In genomic region chr2:20698916-20699613, GRCh38 we compare ENCODE assay signal across 12 cellular contexts. TPM values are rescaled to one million over a fixed set of nuclear protein-coding genes. Genes with fewer than 3 reads are reported as not detected.
DNase-seq lines count a peak whose midpoint lies in the region; ATAC-seq, FAIRE-seq and TF ChIP-seq lines count a peak whose summit lies in the region.
"Had no signal": no experiment of that assay in that cellular context is flagged by ENCODE, and none has a peak within 500 bp of the region (broad histone marks: within the 10 kb centered on the region; RNA-seq: fewer than 3 reads in every experiment).

No MANE protein-coding gene starts in this region.

- H3K27ac ChIP-seq in BLaER1 treated with 17β-estradiol and CSF1 and Interleukin-3, amounts not matched to agents 10 nM and 100 nM, result peak overlapping the region in 9 of 11 experiments; percentile 28 to 76 (median 40); a peak in 15 of 22 replicates
- H3K27ac ChIP-seq in MM.1S (ENCODE audit: low read length), result peak overlapping the region; percentile 15; the same call in 1 of the 2 replicates
- H3K27ac ChIP-seq in HepG2 (ENCODE audit: extremely low read length, insufficient read depth, low read length), result no peak overlapping the region
- peak overlapping the region in 1 of 5 donors; percentile 55 for H3K27ac ChIP-seq in adrenal gland
- no peak overlapping the region for H3K27ac ChIP-seq in mammary epithelial cell (ENCODE audit: insufficient read depth, low read depth, low read length)

- in situ Hi-C loops in HepG2 (cut with HindIII; ENCODE audit: extremely low pct_ligation_motif_present, low pct_unique_long_range_greater_than_20kb) (no loop called here), mammary epithelial cell (cut with MboI; ENCODE audit: low sequenced_read_pairs in 2 of 2) (no loop called here)

- FAIRE-seq in HepG2 (lab: Jason Lieb, UNC), result peak; percentile 30

- dilution Hi-C loops in mammary epithelial cell (cut with HindIII; ENCODE audit: low sequenced_read_pairs), result loop anchor here (5.0 kb wide), 1 partner anchor 38 kb away; no protein-coding TSS in a partner anchor

- peak; percentile 57 for ATAC-seq in GM21423 (IDR thresholded peaks at IDR 0.05; ENCODE audit: unreplicated experiment)
- no peak for ATAC-seq in HepG2

- no peaks in the 10 kb centered on the region for H3K9me2 ChIP-seq in MM.1S (replicated peaks; ENCODE audit: insufficient read depth, low read length)

- POLR2A ChIA-PET in HepG2 (lab: Yijun Ruan, JAX), result no interaction called here

- H3K9me3 ChIP-seq in BLaER1 treated with 17β-estradiol and CSF1 and Interleukin-3, amounts not matched to agents 10 nM and 100 nM (replicated peaks in 1 of 11), result no peaks in the 10 kb centered on the region
- H3K9me3 ChIP-seq in MM.1S (replicated peaks; ENCODE audit: insufficient read depth, low read length), result no peaks in the 10 kb centered on the region
- no peaks in the 10 kb centered on the region for H3K9me3 ChIP-seq in HepG2 (ENCODE audit: low read length)
- no peaks in the 10 kb centered on the region for H3K9me3 ChIP-seq in adrenal gland (replicated peaks in 1 of 3)
- no peaks in the 10 kb centered on the region for H3K9me3 ChIP-seq in mammary epithelial cell (replicated peaks; ENCODE audit: insufficient read depth, low read length)

- H3F3A ChIP-seq in MM.1S (ENCODE audit: insufficient read depth, low read length), result no peaks in the 10 kb centered on the region

- peak overlapping the region in 5 of 11 experiments; percentile 32 to 60 (median 46); a peak in 9 of 22 replicates for H3K9ac ChIP-seq in BLaER1 treated with 17β-estradiol and CSF1 and Interleukin-3, amounts not matched to agents 10 nM and 100 nM
- no peak overlapping the region for H3K9ac ChIP-seq in MM.1S (ENCODE audit: low read length)
- H3K9ac ChIP-seq in HepG2 (ENCODE audit: insufficient read depth, low read depth, low read length), result no peak overlapping the region
- no peak overlapping the region for H3K9ac ChIP-seq in mammary epithelial cell (ENCODE audit: insufficient read depth, low read length)

- H3K4me1 ChIP-seq in BLaER1 treated with 17β-estradiol and CSF1 and Interleukin-3, amounts not matched to agents 10 nM and 100 nM, result peaks cover 18 to 27% (median 22%) of the 10 kb centered on the region in 10 experiments
- H3K4me1 ChIP-seq in MM.1S (ENCODE audit: low read length) (peaks cover 13% of the 10 kb centered on the region), HepG2 (ENCODE audit: insufficient read depth, low read length) (peaks cover 15% of the 10 kb centered on the region), adrenal gland (replicated peaks in 1 of 2) (peaks cover 0 to 4% of the 10 kb centered on the region in 2 donors), mammary epithelial cell (ENCODE audit: insufficient read depth, low read length) (no peaks in the 10 kb centered on the region)

- no peak overlapping the region for H2AFZ ChIP-seq in MM.1S (ENCODE audit: low read length)
- H2AFZ ChIP-seq in HepG2 (ENCODE audit: low read length), result no peak overlapping the region
- H2AFZ ChIP-seq in mammary epithelial cell (ENCODE audit: low read depth, low read length), result no peak overlapping the region

- BruUV-seq in HepG2 (replicated peaks; lab: Mats Ljungman, UMichigan) (TSS peak; percentile 15), mammary epithelial cell (replicated peaks; lab: Mats Ljungman, UMichigan) (no TSS peak)

- H3K79me2 ChIP-seq in MM.1S (ENCODE audit: low read length) (no peaks in the 10 kb centered on the region), HepG2 (ENCODE audit: insufficient read depth, low read length) (no peaks in the 10 kb centered on the region), mammary epithelial cell (ENCODE audit: insufficient read depth, low read length) (no peaks in the 10 kb centered on the region)

- intact Hi-C loops in HepG2 (cut with micrococcal nuclease; ENCODE audit: unreplicated experiment) (no loop called here), adrenal gland (cut with DNase I) (no loop called here), mammary epithelial cell (cut with micrococcal nuclease) (no loop called here)

- TF ChIP-seq POLR2A in HepG2 (IDR thresholded peaks at IDR 0.05; ENCODE audit: insufficient read depth in 1 of 2, low read depth in 2 of 2, low read length in 2 of 2), result no peak
- no peak for TF ChIP-seq POLR2A in adrenal gland (IDR thresholded peaks at IDR 0.05)

- H3K27me3 ChIP-seq in BLaER1 treated with 17β-estradiol and CSF1 and Interleukin-3, amounts not matched to agents 10 nM and 100 nM, result no peaks in the 10 kb centered on the region
- H3K27me3 ChIP-seq in MM.1S (replicated peaks; ENCODE audit: insufficient read depth, low read length) (no peaks in the 10 kb centered on the region), HepG2 (ENCODE audit: control insufficient read depth in 1 of 2, insufficient read depth in 2 of 2, low read length in 2 of 2) (no peaks in the 10 kb centered on the region), adrenal gland (no peaks in the 10 kb centered on the region), mammary epithelial cell (ENCODE audit: insufficient read depth, low read length) (no peaks in the 10 kb centered on the region)

- peak overlapping the region; percentile 65 to 80 (median 74) for H3K4me2 ChIP-seq in BLaER1 treated with 17β-estradiol and CSF1 and Interleukin-3, amounts not matched to agents 10 nM and 100 nM
- H3K4me2 ChIP-seq in MM.1S (ENCODE audit: low read depth, low read length) (peak overlapping the region; percentile 23), HepG2 (ENCODE audit: low read depth, low read length) (no peak overlapping the region), mammary epithelial cell (ENCODE audit: insufficient read depth, low read depth, low read length) (no peak overlapping the region)

- DNase-seq in MM.1S (peak; percentile 15), HepG2 (ENCODE audit: low spot score) (no peak), NCI-H2171 (lab: John Stamatoyannopoulos, UW) (no peak), adrenal gland (no peak), mammary epithelial cell (no peak)
- DNase-seq in activated naive CD4-positive, alpha-beta T cell (lab: John Stamatoyannopoulos, UW), result no peak
- DNase-seq: activated CD4-positive, CD25-positive, alpha-beta regulatory T cell; HCEC 1CT; NCI-H1694; NCI-H526 treated with DMSO at 0.1 percent for 48 hours had no signal

- TF ChIP-seq CTCF in MM.1S (IDR thresholded peaks at IDR 0.05; ENCODE audit: low read length), result no peak
- no peak for TF ChIP-seq CTCF in HepG2 (CRISPR knock-in tag; IDR thresholded peaks at IDR 0.05)
- no peak for TF ChIP-seq CTCF in adrenal gland (IDR thresholded peaks at IDR 0.05)
- no peak for TF ChIP-seq CTCF in mammary epithelial cell (conservative IDR thresholded peaks at IDR 0.05 in 1 of 2, IDR thresholded peaks at IDR 0.05 in 1 of 2; ENCODE audit: extremely low read depth in 1 of 2, insufficient read depth in 1 of 2, low read depth in 1 of 2, low read length in 2 of 2)

- peaks cover 0 to 9% (median 0%) of the 10 kb centered on the region in 11 experiments; a peak in 5 of 22 replicates for H4K20me1 ChIP-seq in BLaER1 treated with 17β-estradiol and CSF1 and Interleukin-3, amounts not matched to agents 10 nM and 100 nM
- H4K20me1 ChIP-seq in MM.1S (ENCODE audit: insufficient read depth, low read length), result no peaks in the 10 kb centered on the region
- H4K20me1 ChIP-seq in HepG2 (ENCODE audit: insufficient read depth, low read length), result no peaks in the 10 kb centered on the region
- H4K20me1 ChIP-seq in mammary epithelial cell (ENCODE audit: insufficient read depth, low read length), result no peaks in the 10 kb centered on the region

- H3K4me3 ChIP-seq in BLaER1 treated with 17β-estradiol and CSF1 and Interleukin-3, amounts not matched to agents 10 nM and 100 nM, result peak overlapping the region in 4 of 10 experiments; percentile 13 to 43 (median 29); a peak in 6 of 20 replicates
- peak overlapping the region; percentile 35 for H3K4me3 ChIP-seq in MM.1S (ENCODE audit: low read length)
- no peak overlapping the region for H3K4me3 ChIP-seq in HepG2 (replicated peaks in 1 of 3; ENCODE audit: insufficient read depth in 1 of 3, low read depth in 2 of 3, low read length in 3 of 3)
- no peak overlapping the region for H3K4me3 ChIP-seq in adrenal gland
- no peak overlapping the region for H3K4me3 ChIP-seq in mammary epithelial cell (replicated peaks in 1 of 3; ENCODE audit: insufficient read depth in 1 of 3, low read depth in 2 of 3, low read length in 3 of 3)

- TF ChIP-seq EP300 in HepG2 (IDR thresholded peaks at IDR 0.05; ENCODE audit: low read depth in 2 of 2, low read length in 2 of 2), result no peak
- no peak for TF ChIP-seq EP300 in HepG2 (CRISPR knock-in tag; IDR thresholded peaks at IDR 0.05; ENCODE audit: borderline replicate concordance)

- no peak for TF ChIP-seq RAD21 in HepG2 (CRISPR knock-in tag; IDR thresholded peaks at IDR 0.05)

- H3K36me3 ChIP-seq in BLaER1 treated with 17β-estradiol and CSF1 and Interleukin-3, amounts not matched to agents 10 nM and 100 nM, result peaks cover 22 to 70% (median 43%) of the 10 kb centered on the region in 11 experiments
- H3K36me3 ChIP-seq in MM.1S (replicated peaks; ENCODE audit: insufficient read depth, low read length), result no peaks in the 10 kb centered on the region
- H3K36me3 ChIP-seq in HepG2 (replicated peaks in 1 of 2; ENCODE audit: control insufficient read depth in 1 of 2, insufficient read depth in 2 of 2, low read length in 2 of 2), result peaks cover 2 to 26% of the 10 kb centered on the region in 2 experiments; a peak in 4 of 5 replicates
- no peaks in the 10 kb centered on the region for H3K36me3 ChIP-seq in adrenal gland (replicated peaks in 1 of 2)
- H3K36me3 ChIP-seq in mammary epithelial cell (ENCODE audit: insufficient read depth, low read length), result no peaks in the 10 kb centered on the region

- 92% methylated on average over 4 of the region's 4 CpGs for WGBS in HepG2 (ENCODE audit: low lambda C conversion rate)
- 37 to 61% (median 56%) methylated on average over 4 of the region's 4 CpGs for WGBS in adrenal gland, 4 donors
- WGBS in mammary epithelial cell (ENCODE audit: low coverage, missing lambda C conversion rate), result 97% methylated on average over 4 of the region's 4 CpGs

- CTCF ChIA-PET in HepG2 (lab: Yijun Ruan, JAX; ENCODE audit: low intra/inter-chr PET ratio, low total read pairs), result no interaction called here
- CTCF ChIA-PET in mammary epithelial cell (lab: Charles Lee; ENCODE audit: low non-redundant PET), result no interaction called here

RNA-seq across cellular contexts. Expression of gene GDF7, which starts 32.1 kb away (rescaled TPM):
- total RNA-seq in HepG2 (2016; rRNA removed; fragmentation: Illumina TruSeq; extraction: Trizol) (10.2 and 15.0 TPM in 2 replicates), adrenal gland (1 to 10 TPM in 3 of 8 donors, under 1 TPM in 5; 0.17 to 1.8 (median 0.51) TPM), mammary epithelial cell (under 1 TPM in 1 of 2 donors, not detected in 1; under 0.01 TPM)
- total RNA-seq in HepG2 (2016; cell fraction: cytosol; rRNA removed; fragmentation: Illumina TruSeq; extraction: Trizol; ENCODE audit: low read depth), result 1.6 and 1.8 TPM in 2 replicates
- total RNA-seq in HepG2 (2016; cell fraction: insoluble cytoplasmic fraction; rRNA removed; fragmentation: Illumina TruSeq; extraction: Trizol), result 9.2 and 15.1 TPM in 2 replicates
- total RNA-seq in HepG2 (2016; cell fraction: membrane; rRNA removed; fragmentation: Illumina TruSeq; extraction: Trizol), result 5.3 and 5.6 TPM in 2 replicates
- 16.7 and 18.1 TPM in 2 replicates for total RNA-seq in HepG2 (2016; cell fraction: nucleus; rRNA removed; fragmentation: Illumina TruSeq; extraction: Trizol)
- polyA plus RNA-seq in HepG2 (2011; rRNA removed) (1.6 and 3.0 TPM in 2 replicates), adrenal gland (under 1 TPM; 0.22 to 0.30 (median 0.24) TPM), mammary epithelial cell (not detected)
- polyA plus RNA-seq in HepG2 (2011; cell fraction: cytosol; rRNA removed), result 1.5 and 1.9 TPM in 2 replicates
- polyA plus RNA-seq in HepG2 (2011; cell fraction: nucleus; rRNA removed), result 6.3 and 9.6 TPM in 2 replicates
- 4.5 and 5.8 TPM in 2 replicates for polyA plus RNA-seq in HepG2 (2012)
- polyA plus RNA-seq in HepG2 (2016; cell fraction: cytosol; fragmentation: Illumina TruSeq; extraction: Trizol; ENCODE audit: low read depth), result 0.75 and 0.80 TPM in 2 replicates
- 5.6 and 5.9 TPM in 2 replicates for polyA plus RNA-seq in HepG2 (2016; cell fraction: insoluble cytoplasmic fraction; fragmentation: Illumina TruSeq; extraction: Trizol; ENCODE audit: low read depth)
- 2.3 and 2.7 TPM in 2 replicates for polyA plus RNA-seq in HepG2 (2016; cell fraction: membrane; fragmentation: Illumina TruSeq; extraction: Trizol; ENCODE audit: low read depth)
- 19.8 and 21.2 TPM in 2 replicates for polyA plus RNA-seq in HepG2 (2016; cell fraction: nucleus; fragmentation: Illumina TruSeq; extraction: Trizol; ENCODE audit: insufficient read depth, low read depth)
- polyA minus RNA-seq in HepG2 (2011; rRNA and poly(A)+ RNA removed; ENCODE audit: low replicate concordance), result 5.0 TPM in 1 of 2 replicates, not detected in the other
- 2.5 and 4.1 TPM in 2 replicates for polyA minus RNA-seq in HepG2 (2011; cell fraction: cytosol; rRNA and poly(A)+ RNA removed)
- 2.4 and 4.5 TPM in 2 replicates for polyA minus RNA-seq in HepG2 (2011; cell fraction: nucleus; rRNA and poly(A)+ RNA removed)
- polyA minus RNA-seq in mammary epithelial cell, result not detected

RNA-seq across cellular contexts. Expression of gene HS1BP3, which starts 48.2 kb away (rescaled TPM):
- total RNA-seq in HepG2 (2016; rRNA removed; fragmentation: Illumina TruSeq; extraction: Trizol) (22.0 and 22.8 TPM in 2 replicates), adrenal gland (10 to 100 TPM; 33.0 to 50.1 (median 42.9) TPM), mammary epithelial cell (10 to 100 TPM; 20.5 to 26.5 TPM)
- total RNA-seq in HepG2 (2016; cell fraction: cytosol; rRNA removed; fragmentation: Illumina TruSeq; extraction: Trizol; ENCODE audit: low read depth), result 4.7 and 4.9 TPM in 2 replicates
- 18.5 and 23.5 TPM in 2 replicates for total RNA-seq in HepG2 (2016; cell fraction: insoluble cytoplasmic fraction; rRNA removed; fragmentation: Illumina TruSeq; extraction: Trizol)
- total RNA-seq in HepG2 (2016; cell fraction: membrane; rRNA removed; fragmentation: Illumina TruSeq; extraction: Trizol), result 12.9 and 13.2 TPM in 2 replicates
- 16.8 and 19.0 TPM in 2 replicates for total RNA-seq in HepG2 (2016; cell fraction: nucleus; rRNA removed; fragmentation: Illumina TruSeq; extraction: Trizol)
- polyA plus RNA-seq in HepG2 (2011; rRNA removed) (15.2 and 17.3 TPM in 2 replicates), adrenal gland (10 to 100 TPM; 23.7 to 44.2 (median 29.2) TPM), mammary epithelial cell (13.4 TPM)
- 9.2 and 11.9 TPM in 2 replicates for polyA plus RNA-seq in HepG2 (2011; cell fraction: cytosol; rRNA removed)
- polyA plus RNA-seq in HepG2 (2011; cell fraction: nucleus; rRNA removed), result 20.1 and 23.4 TPM in 2 replicates
- 13.4 and 14.5 TPM in 2 replicates for polyA plus RNA-seq in HepG2 (2012)
- 5.3 and 5.4 TPM in 2 replicates for polyA plus RNA-seq in HepG2 (2016; cell fraction: cytosol; fragmentation: Illumina TruSeq; extraction: Trizol; ENCODE audit: low read depth)
- 19.1 and 22.3 TPM in 2 replicates for polyA plus RNA-seq in HepG2 (2016; cell fraction: insoluble cytoplasmic fraction; fragmentation: Illumina TruSeq; extraction: Trizol; ENCODE audit: low read depth)
- polyA plus RNA-seq in HepG2 (2016; cell fraction: membrane; fragmentation: Illumina TruSeq; extraction: Trizol; ENCODE audit: low read depth), result 8.7 and 10.7 TPM in 2 replicates
- polyA plus RNA-seq in HepG2 (2016; cell fraction: nucleus; fragmentation: Illumina TruSeq; extraction: Trizol; ENCODE audit: insufficient read depth, low read depth), result 19.4 and 22.9 TPM in 2 replicates
- 14.3 and 29.5 TPM in 2 replicates for polyA minus RNA-seq in HepG2 (2011; rRNA and poly(A)+ RNA removed; ENCODE audit: low replicate concordance)
- polyA minus RNA-seq in HepG2 (2011; cell fraction: cytosol; rRNA and poly(A)+ RNA removed), result 11.9 and 13.8 TPM in 2 replicates
- 28.6 and 28.8 TPM in 2 replicates for polyA minus RNA-seq in HepG2 (2011; cell fraction: nucleus; rRNA and poly(A)+ RNA removed)
- polyA minus RNA-seq in mammary epithelial cell, result 27.1 TPM

Comparison
In these comparisons a context has a peak if more than half of its experiments do, and no peak if none do; other contexts are left out.
1. H3K27ac ChIP-seq: peak in BLaER1 treated with 17β-estradiol and CSF1 and Interleukin-3, amounts not matched to agents 10 nM and 100 nM (9 of 11) and MM.1S (single experiment); none in HepG2 (single experiment) and mammary epithelial cell (single experiment).
2. H3K4me2 ChIP-seq: peak in BLaER1 treated with 17β-estradiol and CSF1 and Interleukin-3, amounts not matched to agents 10 nM and 100 nM (11 of 11) and MM.1S (single experiment); none in HepG2 (single experiment) and mammary epithelial cell (single experiment).